15 cellular contexts compared by ENCODE assay signal in the genomic region with DNA sequence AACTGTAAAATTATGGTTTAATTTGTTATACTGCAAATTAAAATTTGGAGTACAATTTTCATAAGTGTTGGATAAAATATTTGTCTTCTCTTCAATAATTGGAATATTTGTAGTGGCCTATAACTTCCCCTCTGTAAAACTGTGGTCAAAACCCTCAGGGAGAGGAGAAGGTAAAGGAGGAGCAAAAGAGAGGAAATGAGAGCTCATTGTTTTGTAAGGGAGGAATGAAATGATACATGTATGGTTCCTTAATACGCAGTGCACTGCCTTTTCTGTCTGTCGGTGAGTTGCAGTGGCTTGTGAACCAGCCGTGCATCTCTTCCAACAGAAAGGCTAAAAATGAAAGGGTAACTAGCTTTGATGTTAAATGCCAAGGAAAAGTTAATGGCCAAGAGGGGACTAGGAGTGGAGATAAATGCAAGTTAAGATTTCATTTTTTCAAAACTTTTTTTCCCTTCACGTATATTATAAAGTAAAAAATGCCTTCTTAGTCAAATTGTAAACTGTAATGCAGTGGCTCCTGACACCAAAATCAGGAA. TPM values are rescaled to one million over a fixed set of nuclear protein-coding genes. Genes with fewer than 3 reads are reported as not detected.
DNase-seq lines count a peak whose midpoint lies in the region; ATAC-seq and TF ChIP-seq lines count a peak whose summit lies in the region.
"Had no signal": no experiment of that assay in that cellular context is flagged by ENCODE, and none has a peak within 500 bp of the region (broad histone marks: within the 10 kb centered on the region; RNA-seq: fewer than 3 reads in every experiment).

No MANE protein-coding gene starts in this region.

- H3K27ac Mint-ChIP-seq in activated naive CD8-positive, alpha-beta T cell treated with anti-CD3 and anti-CD28 coated beads for 36 hours: peak overlapping the region; percentile 68

- H3K9ac ChIP-seq in BLaER1 treated with 17β-estradiol and CSF1 and Interleukin-3, amounts not matched to agents 10 nM and 100 nM: peak overlapping the region in 1 of 11 experiments; percentile 27; a peak in 1 of 22 replicates
- H3K9ac ChIP-seq in DND-41 (ENCODE audit: low read depth, low read length) (no peak overlapping the region), OCI-LY1 (ENCODE audit: low read length) (peak overlapping the region; percentile 21; the same call in 1 of the 2 replicates)

- peak overlapping the region; percentile 42 to 96 (median 86) for H3K4me2 ChIP-seq in BLaER1 treated with 17β-estradiol and CSF1 and Interleukin-3, amounts not matched to agents 10 nM and 100 nM
- H3K4me2 ChIP-seq in DND-41 (ENCODE audit: insufficient read depth, low read length) (no peak overlapping the region; the same call in 1 of the 2 replicates), OCI-LY1 (ENCODE audit: low read length) (peak overlapping the region; percentile 58)

- H3K4me1 ChIP-seq in BLaER1 treated with 17β-estradiol and CSF1 and Interleukin-3, amounts not matched to agents 10 nM and 100 nM: peaks cover 40 to 50% (median 49%) of the 10 kb centered on the region in 10 experiments
- H3K4me1 ChIP-seq in DND-41 (ENCODE audit: insufficient read depth, low read length) (peaks cover 48% of the 10 kb centered on the region), OCI-LY1 (ENCODE audit: insufficient read depth, low read length, severe bottlenecking) (peaks cover 45% of the 10 kb centered on the region)

- peaks cover 50 to 80% (median 59%) of the 10 kb centered on the region in 11 experiments for H3K36me3 ChIP-seq in BLaER1 treated with 17β-estradiol and CSF1 and Interleukin-3, amounts not matched to agents 10 nM and 100 nM
- H3K36me3 ChIP-seq in DND-41 (ENCODE audit: insufficient read depth, low read length) (peaks cover 38% of the 10 kb centered on the region), OCI-LY1 (ENCODE audit: insufficient read depth, low read length) (peaks cover 58% of the 10 kb centered on the region; the same call in 1 of the 2 replicates)

- DNase-seq in DND-41 (no peak), NCI-H1105 (lab: John Stamatoyannopoulos, UW) (no peak), GM10266 (ENCODE audit: extremely low spot score) (no peak), NCI-H82 treated with DMSO at 0.1 percent for 48 hours (lab: John Stamatoyannopoulos, UW; ENCODE audit: unreplicated experiment) (no peak)
- no peak for DNase-seq in activated naive CD8-positive, alpha-beta T cell treated with anti-CD3 and anti-CD28 coated beads for 36 hours
- DNase-seq: activated naive CD4-positive, alpha-beta T cell treated with Interleukin-2 at 50 U/mL for 16 hours; EL; NCI-H187 treated with DMSO at 0.1 percent for 48 hours; NCI-H510A had no signal

- H3K36me3 Mint-ChIP-seq in activated naive CD8-positive, alpha-beta T cell treated with anti-CD3 and anti-CD28 coated beads for 36 hours: peaks cover 61% of the 10 kb centered on the region

- H3K4me3 Mint-ChIP-seq in activated naive CD8-positive, alpha-beta T cell treated with anti-CD3 and anti-CD28 coated beads for 36 hours: peak overlapping the region; percentile 55

- ATAC-seq in DND-41 (ENCODE audit: insufficient read depth, low read depth) (no peak), HG03439 (IDR thresholded peaks at IDR 0.05; ENCODE audit: unreplicated experiment) (no peak)
- ATAC-seq: HCT116 had no signal

- H3K9me3 ChIP-seq in BLaER1 treated with 17β-estradiol and CSF1 and Interleukin-3, amounts not matched to agents 10 nM and 100 nM (replicated peaks in 1 of 11): peaks cover 0 to 8% (median 0%) of the 10 kb centered on the region in 11 experiments; a peak in 3 of 22 replicates
- H3K9me3 ChIP-seq in DND-41 (ENCODE audit: insufficient read depth, low read length, severe bottlenecking) (no peaks in the 10 kb centered on the region), OCI-LY1 (ENCODE audit: low read length) (no peaks in the 10 kb centered on the region)

- no peak for TF ChIP-seq CTCF in DND-41 (IDR thresholded peaks at IDR 0.05; ENCODE audit: borderline replicate concordance, extremely low read depth, low read length, poor library complexity, severe bottlenecking)
- no peak for TF ChIP-seq CTCF in OCI-LY1 (IDR thresholded peaks at IDR 0.05; ENCODE audit: low read length)
- TF ChIP-seq CTCF in GM10266 (IDR thresholded peaks at IDR 0.05; ENCODE audit: control insufficient read depth, insufficient read depth, low read depth, missing control alignments): no peak

- H3K9me2 ChIP-seq in OCI-LY1 (ENCODE audit: low read depth, low read length): no peaks in the 10 kb centered on the region

- H3K27ac ChIP-seq in BLaER1 treated with 17β-estradiol and CSF1 and Interleukin-3, amounts not matched to agents 10 nM and 100 nM: no peak overlapping the region; a peak in 1 of 22 replicates
- H3K27ac ChIP-seq in DND-41 (ENCODE audit: low read length) (peak overlapping the region; percentile 39; the same call in 1 of the 2 replicates), OCI-LY1 (ENCODE audit: low read depth, low read length, poor library complexity, severe bottlenecking) (peak overlapping the region; percentile 48)
- H3K27ac ChIP-seq: cardiac muscle cell, HL-60 had no signal

- no peaks in the 10 kb centered on the region for H3K9me3 Mint-ChIP-seq in activated naive CD8-positive, alpha-beta T cell treated with anti-CD3 and anti-CD28 coated beads for 36 hours

- H3K27me3 ChIP-seq in BLaER1 treated with 17β-estradiol and CSF1 and Interleukin-3, amounts not matched to agents 10 nM and 100 nM: no peaks in the 10 kb centered on the region
- H3K27me3 ChIP-seq in DND-41 (ENCODE audit: insufficient read depth, low read length, poor library complexity) (no peaks in the 10 kb centered on the region), OCI-LY1 (ENCODE audit: insufficient read depth, low read length) (no peaks in the 10 kb centered on the region)
- H3K27me3 ChIP-seq: cardiac muscle cell had no signal

- H2AFZ ChIP-seq in DND-41 (ENCODE audit: low read depth, low read length) (no peak overlapping the region), OCI-LY1 (ENCODE audit: low read length) (no peak overlapping the region)

- H3K4me3 ChIP-seq in BLaER1 treated with 17β-estradiol and CSF1 and Interleukin-3, amounts not matched to agents 10 nM and 100 nM: no peak overlapping the region
- H3K4me3 ChIP-seq in DND-41 (ENCODE audit: low read depth in 1 of 2, low read length in 2 of 2): no peak overlapping the region
- peak overlapping the region; percentile 40 for H3K4me3 ChIP-seq in OCI-LY1 (ENCODE audit: low read depth, low read length, poor library complexity, severe bottlenecking)
- H3K4me3 ChIP-seq: cardiac muscle cell had no signal

- peaks cover 0 to 97% (median 14%) of the 10 kb centered on the region in 11 experiments; a peak in 11 of 22 replicates for H4K20me1 ChIP-seq in BLaER1 treated with 17β-estradiol and CSF1 and Interleukin-3, amounts not matched to agents 10 nM and 100 nM
- H4K20me1 ChIP-seq in DND-41 (ENCODE audit: insufficient read depth, low read length): no peaks in the 10 kb centered on the region
- no peaks in the 10 kb centered on the region for H4K20me1 ChIP-seq in OCI-LY1 (ENCODE audit: insufficient read depth, low read length)

- 0 out of 2 replicates have a peak, but pooled peaks cover 5% of the 10 kb centered on the region for H3F3A ChIP-seq in OCI-LY1 (ENCODE audit: insufficient read depth, low read length)

- H3K4me1 Mint-ChIP-seq in activated naive CD8-positive, alpha-beta T cell treated with anti-CD3 and anti-CD28 coated beads for 36 hours: peaks cover 62% of the 10 kb centered on the region

- H3K27me3 Mint-ChIP-seq in activated naive CD8-positive, alpha-beta T cell treated with anti-CD3 and anti-CD28 coated beads for 36 hours: no peaks in the 10 kb centered on the region

- H3K79me2 ChIP-seq in DND-41 (ENCODE audit: insufficient read depth, low read length): peaks cover 80% of the 10 kb centered on the region
- peaks cover 45% of the 10 kb centered on the region for H3K79me2 ChIP-seq in OCI-LY1 (ENCODE audit: insufficient read depth, low read length)

RNA-seq across cellular contexts. Expression of a gene that starts 26.4 kb away (rescaled TPM):
- total RNA-seq in activated naive CD8-positive, alpha-beta T cell treated with anti-CD3 and anti-CD28 coated beads for 36 hours: 10 to 100 TPM; 37.7 to 41.2 TPM

Comparison
In these comparisons a context has a peak if more than half of its experiments do, and no peak if none do; other contexts are left out.
1. H3K27ac ChIP-seq: peak in DND-41 (single experiment) and OCI-LY1 (single experiment); none in BLaER1 treated with 17β-estradiol and CSF1 and Interleukin-3, amounts not matched to agents 10 nM and 100 nM (0 of 11).